ENCODE assay signal across 9 cellular contexts in genomic region chr13:32316030-32316344, GRCh38. TPM values are rescaled to one million over a fixed set of nuclear protein-coding genes. Genes with fewer than 3 reads are reported as not detected.
DNase-seq lines count a peak whose midpoint lies in the region; ATAC-seq lines count a peak whose summit lies in the region.
"Had no signal": no experiment of that assay in that cellular context is flagged by ENCODE, and none has a peak within 500 bp of the region (broad histone marks: within the 10 kb centered on the region; RNA-seq: fewer than 3 reads in every experiment).

No MANE protein-coding gene starts in this region.

- H3K36me3 ChIP-seq in BLaER1 (peaks cover 22% of the 10 kb centered on the region), stomach smooth muscle (ENCODE audit: control insufficient read depth in 2 of 2, insufficient read depth in 2 of 2, low read length in 2 of 2) (no peaks in the 10 kb centered on the region)

- H3K4me3 Mint-ChIP-seq in activated CD4-positive, alpha-beta memory T cell treated with anti-CD3 and anti-CD28 coated beads, Interleukin-2, amount 10 ng/mL, durations not matched to agents 7 days and 5 days, result peak overlapping the region; percentile 95

- H3K27me3 Mint-ChIP-seq in activated CD4-positive, alpha-beta memory T cell treated with anti-CD3 and anti-CD28 coated beads, Interleukin-2, amount 10 ng/mL, durations not matched to agents 7 days and 5 days, result no peaks in the 10 kb centered on the region

- peak overlapping the region; percentile 91 for H3K4me2 ChIP-seq in BLaER1

- H3K9me3 ChIP-seq in BLaER1 (peaks cover 5% of the 10 kb centered on the region; the same call in 1 of the 2 replicates), stomach smooth muscle (ENCODE audit: control insufficient read depth in 2 of 2, low read length in 2 of 2) (no peaks in the 10 kb centered on the region)

- H3K4me1 Mint-ChIP-seq in activated CD4-positive, alpha-beta memory T cell treated with anti-CD3 and anti-CD28 coated beads, Interleukin-2, amount 10 ng/mL, durations not matched to agents 7 days and 5 days, result peaks cover 42% of the 10 kb centered on the region

- CTCF ChIA-PET in activated CD4-positive, alpha-beta memory T cell treated with anti-CD3 and anti-CD28 coated beads, Interleukin-2, amount 10 ng/mL, durations not matched to agents 7 days and 5 days (lab: Charles Lee), result interaction anchor here (1.1 to 3.4 kb wide), 4 partner anchors 28 to 406 kb away, joined by 3 to 17 read pairs (median 8); no protein-coding TSS in a partner anchor

- no peaks in the 10 kb centered on the region for H3K27me3 ChIP-seq in BLaER1
- H3K27me3 ChIP-seq in stomach smooth muscle (ENCODE audit: control insufficient read depth in 1 of 2, insufficient read depth in 2 of 2, low read length in 2 of 2), result no peaks in the 10 kb centered on the region

- H3K9ac ChIP-seq in BLaER1 (peak overlapping the region; percentile 88), stomach smooth muscle (ENCODE audit: low read length in 2 of 2) (peak overlapping the region; percentile 65 to 83)

- POLR2A ChIA-PET in activated CD4-positive, alpha-beta memory T cell treated with anti-CD3 and anti-CD28 coated beads, Interleukin-2, amount 10 ng/mL, durations not matched to agents 7 days and 5 days (lab: Charles Lee), result interaction anchor here (0.6 to 5.2 kb wide), 36 partner anchors 10 to 1699 kb away, joined by 3 to 121 read pairs (median 6); partner anchors contain the start of genes N4BP2L1, N4BP2L2, PDS5B and RFC3

- DNase-seq in activated CD4-positive, alpha-beta memory T cell treated with anti-CD3 and anti-CD28 coated beads, Interleukin-2, amount 10 ng/mL, durations not matched to agents 7 days and 5 days, result no peak
- DNase-seq in ecto neural progenitor cell (ENCODE audit: low spot score), result no peak
- no peak for DNase-seq in HuH-7.5 (ENCODE audit: low spot score)

- H3K36me3 Mint-ChIP-seq in activated CD4-positive, alpha-beta memory T cell treated with anti-CD3 and anti-CD28 coated beads, Interleukin-2, amount 10 ng/mL, durations not matched to agents 7 days and 5 days (ENCODE audit: low read depth), result peaks cover 26% of the 10 kb centered on the region

- H3K4me1 ChIP-seq in BLaER1, result peaks cover 21% of the 10 kb centered on the region
- peaks cover 12% of the 10 kb centered on the region for H3K4me1 ChIP-seq in stomach smooth muscle (ENCODE audit: control insufficient read depth, insufficient read depth, low read length)

- no peaks in the 10 kb centered on the region for H3K9me3 Mint-ChIP-seq in activated CD4-positive, alpha-beta memory T cell treated with anti-CD3 and anti-CD28 coated beads, Interleukin-2, amount 10 ng/mL, durations not matched to agents 7 days and 5 days

- peak overlapping the region; percentile 98 for H3K27ac Mint-ChIP-seq in activated CD4-positive, alpha-beta memory T cell treated with anti-CD3 and anti-CD28 coated beads, Interleukin-2, amount 10 ng/mL, durations not matched to agents 7 days and 5 days

- no peaks in the 10 kb centered on the region for H4K20me1 ChIP-seq in BLaER1

- ATAC-seq in GM19324 (IDR thresholded peaks at IDR 0.05; ENCODE audit: low FRiP score, unreplicated experiment) (peak; percentile 51), HG03175 (IDR thresholded peaks at IDR 0.05; ENCODE audit: unreplicated experiment) (peak; percentile 37)

- H3K27ac ChIP-seq in BLaER1, result peak overlapping the region; percentile 94
- H3K27ac ChIP-seq in stomach smooth muscle (ENCODE audit: low read length), result no peak overlapping the region

- peak overlapping the region; percentile 81 for H3K4me3 ChIP-seq in BLaER1
- peak overlapping the region; percentile 35 for H3K4me3 ChIP-seq in iPS-11a (ENCODE audit: low read depth, low read length)
- H3K4me3 ChIP-seq in stomach smooth muscle (ENCODE audit: low read length in 2 of 2), result peak overlapping the region; percentile 62 to 87

RNA-seq across cellular contexts. Expression of gene BRCA2, which starts 0.7 kb away (rescaled TPM):
- 10 to 100 TPM; 18.3 to 23.6 TPM for total RNA-seq in activated CD4-positive, alpha-beta memory T cell treated with anti-CD3 and anti-CD28 coated beads, Interleukin-2, amount 10 ng/mL, durations not matched to agents 7 days and 5 days

RNA-seq across cellular contexts. Expression of gene ZAR1L, which starts 0.8 kb away (rescaled TPM):
- total RNA-seq in activated CD4-positive, alpha-beta memory T cell treated with anti-CD3 and anti-CD28 coated beads, Interleukin-2, amount 10 ng/mL, durations not matched to agents 7 days and 5 days, result not detected
- total RNA-seq: LHCN-M2 had no signal
